ENCODE assay signal across 8 cellular contexts in genomic region chr5:142012792-142013388, GRCh38. TPM values are rescaled to one million over a fixed set of nuclear protein-coding genes. Genes with fewer than 3 reads are reported as not detected.
A peak's percentile ranks its signal among the peaks of the same experiment; 100 is the strongest.
DNase-seq lines count a peak whose midpoint lies in the region; ATAC-seq, FAIRE-seq and TF ChIP-seq lines count a peak whose summit lies in the region.

GNPDA1 (minus strand) TSS chr5:142013027; CDS start chr5:142012035, 992 bp downstream.

- H3K27ac ChIP-seq in AG04450 (ENCODE audit: low read depth, low read length), result peak within 1 kb of the TSS; percentile 65
- H3K27ac ChIP-seq in endothelial cell of umbilical vein (ENCODE audit: insufficient read depth, low read depth, low read length), result peak within 1 kb of the TSS; percentile 83

- ATAC-seq in GM18868 (IDR thresholded peaks at IDR 0.05; ENCODE audit: unreplicated experiment) (peak; percentile 78), HG03108 (IDR thresholded peaks at IDR 0.05; ENCODE audit: unreplicated experiment) (peak; percentile 48)

- FAIRE-seq in endothelial cell of umbilical vein (lab: Jason Lieb, UNC), result peak; percentile 67

- H3K4me3 ChIP-seq in AG04450 (ENCODE audit: low read depth, low read length), result peak within 1 kb of the TSS; percentile 93
- peak within 1 kb of the TSS; percentile 51 to 80 (median 69) for H3K4me3 ChIP-seq in endothelial cell of umbilical vein (replicated peaks in 1 of 3; ENCODE audit: insufficient read depth in 1 of 3, low read depth in 1 of 3, low read length in 3 of 3)

- intact Hi-C loops in endothelial cell of umbilical vein (cut with micrococcal nuclease), result loop anchor here (1.0 to 10.0 kb wide), 6 partner anchors 10 to 342 kb away; partner anchors contain the start of genes ARAP3 and SPRY4

- no peaks in the 10 kb centered on the region for H3K27me3 ChIP-seq in AG04450 (ENCODE audit: control insufficient read depth, insufficient read depth, low read length)
- H3K27me3 ChIP-seq in endothelial cell of umbilical vein (ENCODE audit: control insufficient read depth in 2 of 2, insufficient read depth in 2 of 2, low read length in 2 of 2), result no peaks in the 10 kb centered on the region

- H3K4me2 ChIP-seq in endothelial cell of umbilical vein (ENCODE audit: insufficient read depth, low read length), result peak within 1 kb of the TSS; percentile 76

- CTCF ChIA-PET in AG04450 (lab: Charles Lee) (interaction anchor here (0.5 to 7.4 kb wide), 17 partner anchors 8 to 132 kb away, joined by 3 to 84 read pairs (median 5); no protein-coding TSS in a partner anchor), endothelial cell of umbilical vein (lab: Charles Lee) (interaction anchor here (1.1 to 10.0 kb wide), 15 partner anchors 9 to 536 kb away, joined by 3 to 122 read pairs (median 5); partner anchors contain the start of genes NDFIP1 and RNF14)

- no peaks in the 10 kb centered on the region for H3K36me3 ChIP-seq in endothelial cell of umbilical vein (ENCODE audit: control insufficient read depth in 2 of 2, extremely low read depth in 1 of 2, insufficient read depth in 2 of 2, low read length in 2 of 2)

- peak; percentile 37 for DNase-seq in AG04450 (ENCODE audit: low read depth, low spot score)
- peak; percentile 31 for DNase-seq in NOMO-1 treated with dmso at 0.1 percent for 144 hours (lab: John Stamatoyannopoulos, UW; ENCODE audit: unreplicated experiment)
- peak; percentile 86 for DNase-seq in activated CD8-positive, alpha-beta memory T cell treated with anti-CD3 and anti-CD28 coated beads, Interleukin-2, amount 50 U/mL, for 48 hours
- peak; percentile 67 for DNase-seq in endothelial cell of umbilical vein (ENCODE audit: low read depth, low spot score)
- peak; percentile 79 for DNase-seq in midbrain (lab: John Stamatoyannopoulos, UW)
- peak; percentile 15 to 36 for DNase-seq in stimulated activated CD8-positive, alpha-beta memory T cell treated with anti-CD3 and anti-CD28 coated beads, Interleukin-4, amount 100 ng/mL, for 1 hour (ENCODE audit: low read depth in 2 of 2, low spot score in 1 of 2)

- H3K79me2 ChIP-seq in endothelial cell of umbilical vein (ENCODE audit: control insufficient read depth, insufficient read depth, low read length), result no peaks in the 10 kb centered on the region

- no peaks in the 10 kb centered on the region for H4K20me1 ChIP-seq in endothelial cell of umbilical vein (replicated peaks; ENCODE audit: control insufficient read depth, extremely low read depth, insufficient read depth, low read length)

- dilution Hi-C loops in endothelial cell of umbilical vein (cut with MboI; ENCODE audit: extremely low pct_ligation_motif_present, low sequenced_read_pairs), result no loop called here

- no peaks in the 10 kb centered on the region for H3K9me3 ChIP-seq in AG04450 (ENCODE audit: control insufficient read depth, insufficient read depth, low read length)
- no peaks in the 10 kb centered on the region for H3K9me3 ChIP-seq in endothelial cell of umbilical vein (replicated peaks; ENCODE audit: control insufficient read depth, insufficient read depth, low read length)

- H3K9me1 ChIP-seq in endothelial cell of umbilical vein (replicated peaks; ENCODE audit: control insufficient read depth, extremely low read depth, insufficient read depth, low read length), result no peaks in the 10 kb centered on the region

- no TSS peak for BruUV-seq in endothelial cell of umbilical vein (replicated peaks; lab: Mats Ljungman, UMichigan)

- peaks cover 45% of the 10 kb centered on the region for H3K4me1 ChIP-seq in endothelial cell of umbilical vein (ENCODE audit: control insufficient read depth, extremely low read depth, insufficient read depth, low read length)

- POLR2A ChIA-PET in AG04450 (lab: Yijun Ruan, JAX), result interaction anchor here (0.7 to 2.2 kb wide), 4 partner anchors 12 to 321 kb away, joined by 3 to 4 read pairs (median 4); no protein-coding TSS in a partner anchor
- POLR2A ChIA-PET in endothelial cell of umbilical vein (lab: Charles Lee), result interaction anchor here (0.6 kb wide), 1 partner anchor 39 kb away, joined by 11 read pairs; no protein-coding TSS in a partner anchor

- peak within 1 kb of the TSS; percentile 68 for H3K9ac ChIP-seq in endothelial cell of umbilical vein (replicated peaks; ENCODE audit: extremely low read depth, insufficient read depth, low read length)

- TF ChIP-seq CTCF in AG04450 (IDR thresholded peaks at IDR 0.05; ENCODE audit: low read depth, low read length), result no peak
- TF ChIP-seq CTCF in endothelial cell of umbilical vein (IDR thresholded peaks at IDR 0.05; ENCODE audit: extremely low read depth in 1 of 2, insufficient read depth in 1 of 2, low read depth in 1 of 2, low read length in 2 of 2), result peak in 1 of 2 donors; percentile 9

- H2AFZ ChIP-seq in endothelial cell of umbilical vein (ENCODE audit: low read depth, low read length), result peak within 1 kb of the TSS; percentile 84

- peak; percentile 88 for TF ChIP-seq POLR2A in endothelial cell of umbilical vein (IDR thresholded peaks at IDR 0.05; ENCODE audit: low read depth, low read length)

TF ChIP-seq in endothelial cell of umbilical vein, 7 proteins besides CTCF, POLR2A, EP300 and RAD21:
- TF ChIP-seq FOS (IDR thresholded peaks at IDR 0.05; ENCODE audit: borderline replicate concordance, insufficient read depth, low read length) (peak; percentile 50), MAX (IDR thresholded peaks at IDR 0.05; ENCODE audit: insufficient read depth, insufficient read length) (peak; percentile 47), EZH2 (IDR thresholded peaks at IDR 0.05; ENCODE audit: borderline replicate concordance, low read depth, low read length, severe bottlenecking) (no peak), MYC (IDR thresholded peaks at IDR 0.05; ENCODE audit: low read depth, low read length) (no peak), POLR2AphosphoS5 (IDR thresholded peaks at IDR 0.05; ENCODE audit: insufficient read depth, low read depth, low read length) (peak; percentile 87), JUN (IDR thresholded peaks at IDR 0.05; ENCODE audit: borderline replicate concordance, insufficient read depth, insufficient read length, low read depth) (no peak), GATA2 (IDR thresholded peaks at IDR 0.05; ENCODE audit: insufficient read depth, insufficient read length, low read depth, low read length) (no peak)

RNA-seq across cellular contexts. Expression of gene GNPDA1, which starts in this region (rescaled TPM):
- polyA plus RNA-seq in AG04450 (2011; rRNA removed) (26.3 and 33.8 TPM in 2 replicates), endothelial cell of umbilical vein (19.8 and 22.5 TPM in 2 replicates)
- polyA minus RNA-seq in AG04450 (2011; rRNA and poly(A)+ RNA removed), result 23.3 and 29.6 TPM in 2 replicates
- 49.3 and 52.1 TPM in 2 replicates for total RNA-seq in endothelial cell of umbilical vein
- 21.3 and 24.2 TPM in 2 replicates for polyA plus RNA-seq in endothelial cell of umbilical vein (2011; cell fraction: cytosol; rRNA removed)
- polyA plus RNA-seq in endothelial cell of umbilical vein (2011; cell fraction: nucleus; rRNA removed), result 19.6 and 24.1 TPM in 2 replicates
- polyA plus RNA-seq in endothelial cell of umbilical vein (2012), result 68.0 and 74.4 TPM in 2 replicates
- 20.1 and 38.6 TPM in 2 replicates for polyA minus RNA-seq in endothelial cell of umbilical vein
- polyA minus RNA-seq in endothelial cell of umbilical vein (2011; cell fraction: cytosol; rRNA and poly(A)+ RNA removed), result 13.1 TPM
- 10.2 and 13.2 TPM in 2 replicates for polyA minus RNA-seq in endothelial cell of umbilical vein (2011; cell fraction: nucleus; rRNA and poly(A)+ RNA removed)

Comparison
In these comparisons a context has a peak if more than half of its experiments do, and no peak if none do; other contexts are left out.
1. Peak in every context shown above with its lines: DNase-seq, ATAC-seq, H3K4me3 ChIP-seq and H3K27ac ChIP-seq.
2. DNase-seq: peak in every context shown above with its lines; median percentile 86 in activated CD8-positive, alpha-beta memory T cell treated with anti-CD3 and anti-CD28 coated beads, Interleukin-2, amount 50 U/mL, for 48 hours; 79 in midbrain; 67 in endothelial cell of umbilical vein; 37 in AG04450; 31 in NOMO-1 treated with dmso at 0.1 percent for 144 hours; 26 in stimulated activated CD8-positive, alpha-beta memory T cell treated with anti-CD3 and anti-CD28 coated beads, Interleukin-4, amount 100 ng/mL, for 1 hour.